22 cellular contexts compared by ENCODE assay signal in genomic region chr10:72484521-72484920, GRCh38.
A peak's percentile ranks its signal among the peaks of the same experiment; 100 is the strongest.
DNase-seq lines count a peak whose midpoint lies in the region; ATAC-seq, FAIRE-seq and TF ChIP-seq lines count a peak whose summit lies in the region.
"Had no signal": no experiment of that assay in that cellular context is flagged by ENCODE, and none has a peak within 500 bp of the region (broad histone marks: within the 10 kb centered on the region; RNA-seq: fewer than 3 reads in every experiment).

No MANE protein-coding gene starts in this region.

- POLR2A ChIA-PET in K562 (lab: Yijun Ruan, JAX): no interaction called here

- no peak overlapping the region for H2AFZ ChIP-seq in K562 (ENCODE audit: low read depth, low read length)
- H2AFZ ChIP-seq: GM23338 had no signal

- no peaks in the 10 kb centered on the region for H3K4me1 ChIP-seq in K562 (replicated peaks in 1 of 2; ENCODE audit: control insufficient read depth in 2 of 2, insufficient read depth in 2 of 2, low read length in 2 of 2)
- peaks cover 51 to 58% of the 10 kb centered on the region in 2 experiments for H3K4me1 ChIP-seq in neutrophil (ENCODE audit: control insufficient read depth in 1 of 2, insufficient read depth in 1 of 2, low read depth in 1 of 2, low read length in 1 of 2)
- H3K4me1 ChIP-seq in tibial nerve: no peaks in the 10 kb centered on the region
- H3K4me1 ChIP-seq: A549; BE2C; BLaER1 treated with 17β-estradiol and CSF1 and Interleukin-3, amounts not matched to agents 10 nM and 100 nM; Caco-2 had no signal

- no peaks in the 10 kb centered on the region for H3K36me3 ChIP-seq in K562 (ENCODE audit: control insufficient read depth, insufficient read depth, low read length)
- no peaks in the 10 kb centered on the region for H3K36me3 ChIP-seq in neutrophil
- peaks cover 0 to 5% (median 0%) of the 10 kb centered on the region in 3 donors for H3K36me3 ChIP-seq in tibial nerve
- H3K36me3 ChIP-seq: BE2C had no signal

- TF ChIP-seq CTCF in HL-60 (IDR thresholded peaks at IDR 0.05; ENCODE audit: insufficient read depth, low read length) (no peak), K562 (IDR thresholded peaks at IDR 0.05 in 2 of 3, conservative IDR thresholded peaks at IDR 0.05 in 1 of 3; ENCODE audit: insufficient read depth in 2 of 3, low read depth in 1 of 3, low read length in 3 of 3) (no peak), neutrophil (IDR thresholded peaks at IDR 0.05) (no peak), tibial nerve (IDR thresholded peaks at IDR 0.05) (no peak)

- intact Hi-C loops in K562 (cut with micrococcal nuclease): no loop called here

- H4K20me1 ChIP-seq in K562 (replicated peaks; ENCODE audit: control insufficient read depth, insufficient read depth, low read length): no peaks in the 10 kb centered on the region
- H4K20me1 ChIP-seq: BLaER1 treated with 17β-estradiol and CSF1 and Interleukin-3, amounts not matched to agents 10 nM and 100 nM had no signal

- H3K9me1 ChIP-seq in K562 (ENCODE audit: control insufficient read depth, insufficient read depth, low read length): peaks cover 4% of the 10 kb centered on the region

- in situ Hi-C loops in K562 (cut with MboI): no loop called here

- H3K9me3 ChIP-seq in K562 (replicated peaks; ENCODE audit: control insufficient read depth, insufficient read depth, low read depth, low read length) (no peaks in the 10 kb centered on the region), neutrophil (no peaks in the 10 kb centered on the region), tibial nerve (no peaks in the 10 kb centered on the region)
- H3K9me3 ChIP-seq: A549; BE2C; BLaER1 treated with 17β-estradiol and CSF1 and Interleukin-3, amounts not matched to agents 10 nM and 100 nM; Caco-2 had no signal

- H3K27me3 ChIP-seq in HL-60 (ENCODE audit: insufficient read depth, poor library complexity, severe bottlenecking): no peaks in the 10 kb centered on the region
- H3K27me3 ChIP-seq in K562 (ENCODE audit: control insufficient read depth in 2 of 2, insufficient read depth in 2 of 2, low read length in 2 of 2): no peaks in the 10 kb centered on the region
- H3K27me3 ChIP-seq in neutrophil: no peaks in the 10 kb centered on the region
- H3K27me3 ChIP-seq in tibial nerve: no peaks in the 10 kb centered on the region
- H3K27me3 ChIP-seq: BE2C; BLaER1 treated with 17β-estradiol and CSF1 and Interleukin-3, amounts not matched to agents 10 nM and 100 nM had no signal

- ATAC-seq in K562: no peak
- ATAC-seq: A549, GM12878, GM23338 had no signal

- BruUV-seq in K562 (replicated peaks; lab: Mats Ljungman, UMichigan): no TSS peak

- H3K79me2 ChIP-seq in K562 (ENCODE audit: control insufficient read depth, insufficient read depth, low read length): no peaks in the 10 kb centered on the region

- H3K4me2 ChIP-seq in K562 (ENCODE audit: insufficient read depth, low read length): no peak overlapping the region
- H3K4me2 ChIP-seq: A549; BLaER1 treated with 17β-estradiol and CSF1 and Interleukin-3, amounts not matched to agents 10 nM and 100 nM; GM23338 had no signal

- H3K27ac ChIP-seq in HL-60 (replicated peaks): peak overlapping the region; percentile 78
- H3K27ac ChIP-seq in K562 (ENCODE audit: extremely low read depth, low read depth, low read length): no peak overlapping the region
- peak overlapping the region; percentile 87 for H3K27ac ChIP-seq in neutrophil
- H3K27ac ChIP-seq in tibial nerve: no peak overlapping the region
- no peak overlapping the region for H3K27ac ChIP-seq in caudate nucleus (ENCODE audit: low read depth, low read length)
- H3K27ac ChIP-seq: A549; BLaER1 treated with 17β-estradiol and CSF1 and Interleukin-3, amounts not matched to agents 10 nM and 100 nM had no signal

- no peak overlapping the region for H3K4me3 ChIP-seq in HL-60 (replicated peaks; ENCODE audit: insufficient read depth, low read length)
- no peak overlapping the region for H3K4me3 ChIP-seq in K562
- H3K4me3 ChIP-seq in neutrophil (ENCODE audit: low read depth in 1 of 2, low read length in 1 of 2): no peak overlapping the region
- H3K4me3 ChIP-seq in tibial nerve: no peak overlapping the region
- H3K4me3 ChIP-seq: A549; BLaER1 treated with 17β-estradiol and CSF1 and Interleukin-3, amounts not matched to agents 10 nM and 100 nM; GM12878; GM23338 had no signal

- FAIRE-seq in GM19239 (lab: Jason Lieb, UNC) (peak; percentile 35), K562 (lab: Jason Lieb, UNC) (peak; percentile 6)
- FAIRE-seq: GM12878 had no signal

- CTCF ChIA-PET in K562 (lab: Yijun Ruan, JAX; ENCODE audit: low intra/inter-chr PET ratio): no interaction called here

- TF ChIP-seq POLR2A in K562 (conservative IDR thresholded peaks at IDR 0.05) (no peak), tibial nerve (IDR thresholded peaks at IDR 0.05) (no peak)

- H3K9ac ChIP-seq in K562 (ENCODE audit: insufficient read depth in 1 of 2, low read depth in 2 of 2, low read length in 2 of 2): no peak overlapping the region
- H3K9ac ChIP-seq: BLaER1 treated with 17β-estradiol and CSF1 and Interleukin-3, amounts not matched to agents 10 nM and 100 nM had no signal

- TF ChIP-seq EP300 in K562 (IDR thresholded peaks at IDR 0.05; ENCODE audit: low read length) (no peak), tibial nerve (IDR thresholded peaks at IDR 0.05) (no peak)

- 57% methylated on average over 3 of the region's 3 CpGs for WGBS in K562 (ENCODE audit: insufficient coverage, low coverage, missing lambda C conversion rate)
- 96 to 97% methylated on average over 3 of the region's 3 CpGs for WGBS in tibial nerve, 2 donors

- DNase-seq in GM19239 (ENCODE audit: insufficient read length, low spot score) (no peak), HL-60 (ENCODE audit: low read depth in 1 of 2, low spot score in 1 of 2) (no peak), K562 (ENCODE audit: extremely low read depth in 1 of 4, low spot score in 3 of 4) (no peak), NCI-H1930 (lab: John Stamatoyannopoulos, UW) (no peak), NCI-H524 treated with DMSO at 0.1 percent for 48 hours (lab: John Stamatoyannopoulos, UW) (no peak), tibial nerve (ENCODE audit: low spot score in 2 of 2) (no peak), caudate nucleus (lab: John Stamatoyannopoulos, UW) (no peak)
- DNase-seq: 8988T; ACHN; AML-193; BE2C; Caco-2; CD4-positive, alpha-beta memory T cell; DMS153; DND-41; H7; HCEC 1CT had no signal

- no peak for TF ChIP-seq RAD21 in K562 (CRISPR knock-in tag; conservative IDR thresholded peaks at IDR 0.05 in 1 of 2, IDR thresholded peaks at IDR 0.05 in 1 of 2)

TF ChIP-seq in K562, 482 proteins besides CTCF, POLR2A, EP300 and RAD21 (continues in another document):
- no peak for TF ChIP-seq GTF2A2 (tag; IDR thresholded peaks at IDR 0.05)
- no peak for TF ChIP-seq ZNF830 (CRISPR knock-in tag; IDR thresholded peaks at IDR 0.05)
- no peak for TF ChIP-seq RBM15 (IDR thresholded peaks at IDR 0.05; ENCODE audit: insufficient read depth, low read length)
- no peak for TF ChIP-seq MLLT1 (IDR thresholded peaks at IDR 0.05)
- no peak for TF ChIP-seq RERE (CRISPR knock-in tag; IDR thresholded peaks at IDR 0.05; ENCODE audit: borderline replicate concordance)

Comparison
In these comparisons a context has a peak if more than half of its experiments do, and no peak if none do; other contexts are left out.
1. H3K27ac ChIP-seq: peak in HL-60 (single experiment) and neutrophil (single experiment); none in K562 (single experiment), tibial nerve (0 of 4) and caudate nucleus (single experiment).